In the genomic region with DNA sequence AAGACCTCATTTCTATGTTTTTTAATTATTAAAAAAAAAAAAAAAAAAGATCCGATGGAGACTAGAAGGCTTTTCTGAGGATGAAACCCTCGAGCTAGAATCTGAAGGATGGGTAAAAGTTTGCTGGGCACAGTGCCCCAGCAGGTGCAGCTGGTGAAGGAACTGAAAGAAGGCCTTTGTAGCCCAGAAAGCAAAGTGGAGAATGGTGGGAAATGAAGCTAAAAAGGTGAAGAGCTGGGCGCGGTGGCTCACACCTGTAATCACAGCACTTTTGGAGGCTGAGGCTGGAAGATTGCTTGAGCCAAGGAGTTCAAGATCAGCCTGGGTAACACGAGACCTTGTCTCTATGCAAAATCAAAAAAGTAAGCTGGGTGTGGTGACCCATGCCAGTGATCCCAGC, we compare ENCODE assay signal across 14 cellular contexts. TPM values are rescaled to one million over a fixed set of nuclear protein-coding genes. Genes with fewer than 3 reads are reported as not detected.
DNase-seq lines count a peak whose midpoint lies in the region; ATAC-seq, FAIRE-seq and TF ChIP-seq lines count a peak whose summit lies in the region.
"Had no signal": no experiment of that assay in that cellular context is flagged by ENCODE, and none has a peak within 500 bp of the region (broad histone marks: within the 10 kb centered on the region; RNA-seq: fewer than 3 reads in every experiment).

No MANE protein-coding gene starts in this region.

- peaks cover 6 to 70% (median 46%) of the 10 kb centered on the region in 4 donors for H3K4me1 Mint-ChIP-seq in CD4-positive, CD25-positive, alpha-beta regulatory T cell
- peaks cover 56% of the 10 kb centered on the region for H3K4me1 Mint-ChIP-seq in activated CD4-positive, alpha-beta memory T cell treated with anti-CD3 and anti-CD28 coated beads for 36 hours (ENCODE audit: low read depth)
- H3K4me1 Mint-ChIP-seq in mesothelial cell of epicardium: peaks cover 16% of the 10 kb centered on the region

- no peak for TF ChIP-seq POLR2A in GM12891 (IDR thresholded peaks at IDR 0.05; ENCODE audit: low read depth, low read length)

- FAIRE-seq in GM12891 (lab: Jason Lieb, UNC): no peak
- FAIRE-seq: kidney had no signal

- peaks cover 44% of the 10 kb centered on the region for H3K36me3 ChIP-seq in CD4-positive, CD25-positive, alpha-beta regulatory T cell (ENCODE audit: control insufficient read depth, insufficient read depth, low read length)

- H3K36me3 Mint-ChIP-seq in CD4-positive, CD25-positive, alpha-beta regulatory T cell: peaks cover 26% of the 10 kb centered on the region
- peaks cover 53% of the 10 kb centered on the region for H3K36me3 Mint-ChIP-seq in activated CD4-positive, alpha-beta memory T cell treated with anti-CD3 and anti-CD28 coated beads for 36 hours
- peaks cover 16% of the 10 kb centered on the region for H3K36me3 Mint-ChIP-seq in mesothelial cell of epicardium

- H3K9me3 ChIP-seq in CD4-positive, CD25-positive, alpha-beta regulatory T cell (ENCODE audit: control insufficient read depth in 2 of 2, low read length in 2 of 2): no peaks in the 10 kb centered on the region

- H3K27ac Mint-ChIP-seq in CD4-positive, CD25-positive, alpha-beta regulatory T cell: peak overlapping the region in 2 of 3 donors; percentile 71 to 100
- peak overlapping the region; percentile 94 for H3K27ac Mint-ChIP-seq in activated CD4-positive, alpha-beta memory T cell treated with anti-CD3 and anti-CD28 coated beads for 36 hours
- H3K27ac Mint-ChIP-seq in mesothelial cell of epicardium: peak overlapping the region; percentile 16

- CTCF ChIA-PET in activated CD4-positive, alpha-beta memory T cell treated with anti-CD3 and anti-CD28 coated beads for 36 hours (lab: Charles Lee): interaction anchor here (0.5 to 0.6 kb wide), 2 partner anchors 12 to 145 kb away, joined by 3 read pairs; no protein-coding TSS in a partner anchor

- no peak for DNase-seq in CD4-positive, CD25-positive, alpha-beta regulatory T cell
- no peak for DNase-seq in GM12891 (ENCODE audit: insufficient read length, low spot score)
- DNase-seq in activated CD4-positive, alpha-beta memory T cell treated with anti-CD3 and anti-CD28 coated beads for 36 hours: no peak
- DNase-seq in mesothelial cell of epicardium (ENCODE audit: low spot score in 2 of 2, unreplicated experiment in 2 of 2): no peak
- no peak for DNase-seq in amygdala (lab: John Stamatoyannopoulos, UW)
- DNase-seq in hepatic stellate cell (ENCODE audit: low spot score): no peak
- DNase-seq: brain microvascular endothelial cell, COR-L47, Kasumi-1, kidney, NCI-H2081, OCI-M1 had no signal

- H3K27ac ChIP-seq in CD4-positive, CD25-positive, alpha-beta regulatory T cell (ENCODE audit: insufficient read depth, low read length, poor library complexity, severe bottlenecking): peak overlapping the region; percentile 41
- H3K27ac ChIP-seq: brain microvascular endothelial cell had no signal

- peaks cover 15% of the 10 kb centered on the region for H3K27me3 Mint-ChIP-seq in CD4-positive, CD25-positive, alpha-beta regulatory T cell
- no peaks in the 10 kb centered on the region for H3K27me3 Mint-ChIP-seq in activated CD4-positive, alpha-beta memory T cell treated with anti-CD3 and anti-CD28 coated beads for 36 hours
- H3K27me3 Mint-ChIP-seq in mesothelial cell of epicardium (ENCODE audit: low read depth): peaks cover 10% of the 10 kb centered on the region

- no peaks in the 10 kb centered on the region for H3K9me3 Mint-ChIP-seq in CD4-positive, CD25-positive, alpha-beta regulatory T cell
- H3K9me3 Mint-ChIP-seq in activated CD4-positive, alpha-beta memory T cell treated with anti-CD3 and anti-CD28 coated beads for 36 hours: no peaks in the 10 kb centered on the region
- no peaks in the 10 kb centered on the region for H3K9me3 Mint-ChIP-seq in mesothelial cell of epicardium

- TF ChIP-seq CTCF in mesothelial cell of epicardium (IDR thresholded peaks at IDR 0.05; ENCODE audit: unreplicated experiment): no peak

- no peak overlapping the region for H3K4me3 ChIP-seq in CD4-positive, CD25-positive, alpha-beta regulatory T cell (ENCODE audit: low read depth, low read length)

- H3K4me3 Mint-ChIP-seq in CD4-positive, CD25-positive, alpha-beta regulatory T cell: peak overlapping the region; percentile 64 to 98 (median 73)
- H3K4me3 Mint-ChIP-seq in activated CD4-positive, alpha-beta memory T cell treated with anti-CD3 and anti-CD28 coated beads for 36 hours: peak overlapping the region; percentile 89
- peak overlapping the region; percentile 20 for H3K4me3 Mint-ChIP-seq in mesothelial cell of epicardium

- H3K4me1 ChIP-seq in CD4-positive, CD25-positive, alpha-beta regulatory T cell (ENCODE audit: control insufficient read depth, insufficient read depth, low read length, poor library complexity, severe bottlenecking): peaks cover 34% of the 10 kb centered on the region

- no peaks in the 10 kb centered on the region for H3K27me3 ChIP-seq in CD4-positive, CD25-positive, alpha-beta regulatory T cell (ENCODE audit: control insufficient read depth, insufficient read depth, low read length)
- H3K27me3 ChIP-seq: brain microvascular endothelial cell had no signal

- ATAC-seq in CD4-positive, CD25-positive, alpha-beta regulatory T cell (ENCODE audit: low read depth in 2 of 2): no peak
- ATAC-seq in HG02840 (IDR thresholded peaks at IDR 0.05; ENCODE audit: low FRiP score, unreplicated experiment) (no peak), HG03045 (IDR thresholded peaks at IDR 0.05; ENCODE audit: unreplicated experiment) (no peak)

- intact Hi-C loops in activated CD4-positive, alpha-beta memory T cell treated with anti-CD3 and anti-CD28 coated beads for 36 hours (cut with micrococcal nuclease): no loop called here

- POLR2A ChIA-PET in activated CD4-positive, alpha-beta memory T cell treated with anti-CD3 and anti-CD28 coated beads for 36 hours (lab: Charles Lee): interaction anchor here (0.6 to 1.7 kb wide), 2 partner anchors 34 to 49 kb away, joined by 4 to 6 read pairs; no protein-coding TSS in a partner anchor

TF ChIP-seq in GM12891, 5 proteins besides CTCF, POLR2A, EP300 and RAD21:
- peak; percentile 46 for TF ChIP-seq POLR2AphosphoS5 (IDR thresholded peaks at IDR 0.05; ENCODE audit: low read depth, low read length)
- no peak for TF ChIP-seq POU2F2 (IDR thresholded peaks at IDR 0.05; ENCODE audit: low read depth, low read length)

RNA-seq across cellular contexts. Expression of gene SEC14L1, which starts 50.3 kb away (rescaled TPM):
- total RNA-seq in CD4-positive, CD25-positive, alpha-beta regulatory T cell: 143 TPM
- 10 to 100 TPM; 13.2 to 20.8 (median 20.2) TPM for polyA plus RNA-seq in CD4-positive, CD25-positive, alpha-beta regulatory T cell
- polyA plus RNA-seq in GM12891 (2012; ENCODE audit: low read depth, missing spikeins): 37.0 TPM
- total RNA-seq in activated CD4-positive, alpha-beta memory T cell treated with anti-CD3 and anti-CD28 coated beads for 36 hours: 10 to 100 TPM; 68.1 to 68.5 TPM
- 42.6 to 47.6 TPM (median 47.0 TPM) in 3 replicates for total RNA-seq in mesothelial cell of epicardium

Comparison
In these comparisons a context has a peak if more than half of its experiments do, and no peak if none do; other contexts are left out.
1. H3K27ac Mint-ChIP-seq: peak in every context shown above with its lines; median percentile 94 in activated CD4-positive, alpha-beta memory T cell treated with anti-CD3 and anti-CD28 coated beads for 36 hours; 86 in CD4-positive, CD25-positive, alpha-beta regulatory T cell; 16 in mesothelial cell of epicardium.
2. H3K4me3 Mint-ChIP-seq: peak in every context shown above with its lines; median percentile 89 in activated CD4-positive, alpha-beta memory T cell treated with anti-CD3 and anti-CD28 coated beads for 36 hours; 73 in CD4-positive, CD25-positive, alpha-beta regulatory T cell; 20 in mesothelial cell of epicardium.